In the genomic region with DNA sequence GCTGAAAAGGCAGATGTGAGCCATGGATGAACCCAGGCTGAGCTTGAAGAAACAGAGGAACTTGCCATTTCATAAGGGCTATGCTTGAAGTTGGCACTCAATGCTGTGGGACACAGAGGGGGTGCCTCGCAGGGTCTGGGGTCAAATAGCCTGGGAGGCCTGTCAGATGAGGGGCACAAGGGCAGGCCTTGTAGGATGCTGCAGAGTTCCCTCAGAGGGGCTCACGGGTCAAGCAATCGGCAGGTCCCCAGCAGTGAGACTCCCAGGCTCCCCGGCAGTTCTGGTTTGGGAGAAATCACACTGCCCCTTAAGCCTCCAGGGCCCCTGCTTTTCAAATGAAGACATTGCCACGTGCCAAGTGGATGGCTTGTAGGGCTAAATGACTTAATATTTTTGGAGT, we compare ENCODE assay signal across 21 cellular contexts.
"Had no signal": no experiment of that assay in that cellular context is flagged by ENCODE, and none has a peak within 500 bp of the region (broad histone marks: within the 10 kb centered on the region; RNA-seq: fewer than 3 reads in every experiment).

No MANE protein-coding gene starts in this region.

- H3K9me3 ChIP-seq: suprapubic skin, thyroid gland, upper lobe of left lung, uterus had no signal

- DNase-seq: effector memory CD4-positive, alpha-beta T cell; glutamatergic neuron; immature natural killer cell; kidney; left cardiac atrium; left ventricle myocardium superior; mesenchymal stem cell; naive B cell; occipital lobe; stimulated activated CD4-positive, alpha-beta T cell treated with anti-CD3 and anti-CD28 coated beads, Interleukin-2, amount 100 ng/mL, for 48 hours; stimulated activated naive CD8-positive, alpha-beta T cell treated with anti-CD3 and anti-CD28 coated beads, Interleukin-15, Interleukin-2, amounts not matched to agents 100 U/mL and 50 U/mL, for 24 hours; upper lobe of left lung; uterus had no signal

- H3K27ac ChIP-seq: coronary artery, dorsolateral prefrontal cortex, gastroesophageal sphincter, suprapubic skin, thyroid gland, upper lobe of left lung, uterus had no signal

- ATAC-seq: esophagus mucosa; gastroesophageal sphincter; left ventricle myocardium superior; stimulated activated naive CD8-positive, alpha-beta T cell treated with anti-CD3 and anti-CD28 coated beads, Interleukin-15, Interleukin-2, amounts not matched to agents 100 U/mL and 50 U/mL, for 24 hours had no signal

- H3K36me3 ChIP-seq: gastroesophageal sphincter, suprapubic skin, thyroid gland, upper lobe of left lung, uterus had no signal

- H3K27me3 ChIP-seq: dorsolateral prefrontal cortex, thyroid gland, upper lobe of left lung had no signal

- H3K4me1 ChIP-seq: gastroesophageal sphincter, suprapubic skin, upper lobe of left lung, uterus had no signal

- H3K4me3 ChIP-seq: coronary artery, dorsolateral prefrontal cortex, gastroesophageal sphincter, lung, smooth muscle cell, suprapubic skin, thyroid gland, upper lobe of left lung, uterus had no signal
